In the genomic region with DNA sequence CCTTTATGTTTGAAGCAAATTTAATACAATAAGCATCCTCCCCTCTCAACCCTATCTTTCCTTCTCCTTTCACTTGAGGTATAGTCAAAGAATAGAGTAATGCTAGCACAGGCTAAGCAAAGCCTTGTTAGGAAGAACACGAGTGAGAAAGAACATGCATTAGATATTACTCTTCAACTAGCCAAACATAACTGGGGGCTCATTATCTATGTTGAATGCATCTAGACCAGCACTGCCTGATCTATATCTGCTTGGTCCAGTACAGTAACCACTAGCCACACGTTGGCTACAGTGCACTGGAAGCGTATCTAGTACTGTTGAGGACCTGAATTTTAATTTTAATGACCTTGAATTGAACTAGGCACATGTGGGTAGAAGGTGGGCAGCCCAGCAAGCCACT, we compare ENCODE assay signal across 18 cellular contexts. TPM values are rescaled to one million over a fixed set of nuclear protein-coding genes. Genes with fewer than 3 reads are reported as not detected.
DNase-seq lines count a peak whose midpoint lies in the region; ATAC-seq and TF ChIP-seq lines count a peak whose summit lies in the region.
"Had no signal": no experiment of that assay in that cellular context is flagged by ENCODE, and none has a peak within 500 bp of the region (broad histone marks: within the 10 kb centered on the region; RNA-seq: fewer than 3 reads in every experiment).

No MANE protein-coding gene starts in this region.

- no peak overlapping the region for H3K9ac ChIP-seq in colonic mucosa (ENCODE audit: low read depth in 2 of 2, low read length in 2 of 2)
- H3K9ac ChIP-seq: GM23248 had no signal

- peaks cover 69% of the 10 kb centered on the region for H3K4me1 Mint-ChIP-seq in activated naive CD8-positive, alpha-beta T cell (ENCODE audit: low read depth)
- H3K4me1 Mint-ChIP-seq in stimulated activated naive CD8-positive, alpha-beta T cell treated with anti-CD3 and anti-CD28 coated beads, Interleukin-15, amount 100 ng/mL, for 72 hours = peaks cover 89% of the 10 kb centered on the region
- H3K4me1 Mint-ChIP-seq: nephron had no signal

- peak overlapping the region; percentile 18 for H3K4me3 Mint-ChIP-seq in activated naive CD8-positive, alpha-beta T cell
- peak overlapping the region in 1 of 2 donors; percentile 38 for H3K4me3 Mint-ChIP-seq in stimulated activated naive CD8-positive, alpha-beta T cell treated with anti-CD3 and anti-CD28 coated beads, Interleukin-15, amount 100 ng/mL, for 72 hours
- H3K4me3 Mint-ChIP-seq: nephron had no signal

- H3K4me1 ChIP-seq in right cardiac atrium (ENCODE audit: control insufficient read depth, insufficient read depth, low read length) (peaks cover 6% of the 10 kb centered on the region), colonic mucosa (no peaks in the 10 kb centered on the region)
- H3K4me1 ChIP-seq: SJCRH30, upper lobe of left lung had no signal

- peaks cover 5% of the 10 kb centered on the region for H3K36me3 Mint-ChIP-seq in activated naive CD8-positive, alpha-beta T cell

- H3K27me3 ChIP-seq in right cardiac atrium (ENCODE audit: control insufficient read depth, insufficient read depth) (no peaks in the 10 kb centered on the region), colonic mucosa (no peaks in the 10 kb centered on the region)
- H3K27me3 ChIP-seq: SJCRH30, upper lobe of left lung had no signal

- no peak for TF ChIP-seq CTCF in colonic mucosa (IDR thresholded peaks at IDR 0.05)

- 75% methylated on average over 3 of the region's 3 CpGs for WGBS in right cardiac atrium

- DNase-seq in right cardiac atrium (no peak), left ventricle myocardium superior (no peak), T1000 (lab: John Stamatoyannopoulos, UW) (no peak), colonic mucosa (no peak)
- DNase-seq in stimulated activated naive CD8-positive, alpha-beta T cell treated with anti-CD3 and anti-CD28 coated beads, Interleukin-15, amount 100 ng/mL, for 72 hours = no peak
- DNase-seq: erythroblast, foreskin melanocyte, GM23248, kidney glomerular epithelial cell, mesendoderm, NCI-H146, NCI-H2171 treated with DMSO at 0.1 percent for 48 hours, PC-3, SJCRH30, upper lobe of left lung had no signal

- H3K4me3 ChIP-seq in right cardiac atrium (ENCODE audit: low read length) (no peak overlapping the region), colonic mucosa (no peak overlapping the region)
- H3K4me3 ChIP-seq: GM23248, SJCRH30, upper lobe of left lung had no signal

- no peaks in the 10 kb centered on the region for H3K36me3 ChIP-seq in colonic mucosa
- H3K36me3 ChIP-seq: SJCRH30, upper lobe of left lung had no signal

- H3K27ac ChIP-seq in right cardiac atrium (ENCODE audit: low read length) (peak overlapping the region; percentile 19), colonic mucosa (no peak overlapping the region)
- H3K27ac ChIP-seq: GM23248, SJCRH30, upper lobe of left lung had no signal

- H3K9me3 Mint-ChIP-seq in activated naive CD8-positive, alpha-beta T cell (ENCODE audit: low read depth) = no peaks in the 10 kb centered on the region
- no peaks in the 10 kb centered on the region for H3K9me3 Mint-ChIP-seq in stimulated activated naive CD8-positive, alpha-beta T cell treated with anti-CD3 and anti-CD28 coated beads, Interleukin-15, amount 100 ng/mL, for 72 hours
- H3K9me3 Mint-ChIP-seq: nephron had no signal

- no peaks in the 10 kb centered on the region for H3K27me3 Mint-ChIP-seq in activated naive CD8-positive, alpha-beta T cell
- no peaks in the 10 kb centered on the region for H3K27me3 Mint-ChIP-seq in stimulated activated naive CD8-positive, alpha-beta T cell treated with anti-CD3 and anti-CD28 coated beads, Interleukin-15, amount 100 ng/mL, for 72 hours

- ATAC-seq in right cardiac atrium (no peak), left ventricle myocardium superior (no peak), HG02885 (IDR thresholded peaks at IDR 0.05; ENCODE audit: poor library complexity, unreplicated experiment) (peak; percentile 28)
- peak; percentile 17 for ATAC-seq in stimulated activated naive CD8-positive, alpha-beta T cell treated with anti-CD3 and anti-CD28 coated beads, Interleukin-15, amount 100 ng/mL, for 72 hours
- ATAC-seq: PC-3 had no signal

- intact Hi-C loops in right cardiac atrium (cut with DNase I) (no loop called here), left ventricle myocardium superior (cut with micrococcal nuclease) (no loop called here), colonic mucosa (cut with DNase I) (no loop called here)

- H3K9me3 ChIP-seq in right cardiac atrium (ENCODE audit: control insufficient read depth, low read length) = no peaks in the 10 kb centered on the region
- H3K9me3 ChIP-seq in colonic mucosa = no peaks in the 10 kb centered on the region
- H3K9me3 ChIP-seq: SJCRH30, upper lobe of left lung had no signal

- H3K27ac Mint-ChIP-seq in activated naive CD8-positive, alpha-beta T cell = peak overlapping the region; percentile 74
- H3K27ac Mint-ChIP-seq in stimulated activated naive CD8-positive, alpha-beta T cell treated with anti-CD3 and anti-CD28 coated beads, Interleukin-15, amount 100 ng/mL, for 72 hours = no peak overlapping the region
- H3K27ac Mint-ChIP-seq: nephron had no signal

RNA-seq across cellular contexts. Expression of gene SFMBT2, which starts 21.0 kb away (rescaled TPM):
- total RNA-seq in right cardiac atrium = 10 to 100 TPM; 11.3 to 12.9 (median 12.1) TPM
- 3.3 TPM for polyA plus RNA-seq in right cardiac atrium
- total RNA-seq in left ventricle myocardium superior = 11.0 TPM
- 1 to 10 TPM; 2.3 to 3.5 TPM for total RNA-seq in colonic mucosa
- polyA plus RNA-seq: GM23248 had no signal

Comparison
In these comparisons a context has a peak if more than half of its experiments do, and no peak if none do; other contexts are left out.
1. ATAC-seq: peak in HG02885 (single experiment) and stimulated activated naive CD8-positive, alpha-beta T cell treated with anti-CD3 and anti-CD28 coated beads, Interleukin-15, amount 100 ng/mL, for 72 hours (single experiment); none in right cardiac atrium (0 of 2) and left ventricle myocardium superior (single experiment).